8 cellular contexts compared by ENCODE assay signal in genomic region chr7:20778063-20778721, GRCh38.
DNase-seq lines count a peak whose midpoint lies in the region; ATAC-seq and TF ChIP-seq lines count a peak whose summit lies in the region.

No MANE protein-coding gene starts in this region.

- H3K9ac ChIP-seq in NT2/D1 (ENCODE audit: insufficient read length, low read depth), result peak overlapping the region; percentile 82

- no peaks in the 10 kb centered on the region for H3K4me1 ChIP-seq in NT2/D1 (ENCODE audit: insufficient read depth, insufficient read length)

- H3K9me3 Mint-ChIP-seq in nephron progenitor cell, result no peaks in the 10 kb centered on the region
- H3K9me3 Mint-ChIP-seq in effector memory CD8-positive, alpha-beta T cell, result peaks cover 0 to 9% of the 10 kb centered on the region in 2 donors

- peak overlapping the region; percentile 84 for H3K4me3 Mint-ChIP-seq in nephron progenitor cell
- no peak overlapping the region for H3K4me3 Mint-ChIP-seq in effector memory CD8-positive, alpha-beta T cell

- H3K27ac Mint-ChIP-seq in nephron progenitor cell, result no peak overlapping the region
- no peak overlapping the region for H3K27ac Mint-ChIP-seq in effector memory CD8-positive, alpha-beta T cell

- H3K27me3 Mint-ChIP-seq in nephron progenitor cell (ENCODE audit: low read depth, poor library complexity), result peaks cover 70% of the 10 kb centered on the region
- peaks cover 68 to 77% of the 10 kb centered on the region in 2 donors for H3K27me3 Mint-ChIP-seq in effector memory CD8-positive, alpha-beta T cell

- ATAC-seq in HG02623 (IDR thresholded peaks at IDR 0.05; ENCODE audit: unreplicated experiment), result peak; percentile 81
- no peak for ATAC-seq in effector memory CD8-positive, alpha-beta T cell (replicated peaks)

- DNase-seq in NCI-H2196 (lab: John Stamatoyannopoulos, UW; ENCODE audit: unreplicated experiment) (peak; percentile 19), NCI-H2196 treated with DMSO at 0.1 percent for 48 hours (lab: John Stamatoyannopoulos, UW; ENCODE audit: unreplicated experiment) (no peak), NT2/D1 (ENCODE audit: low read depth, low spot score) (no peak), epithelial cell of prostate (ENCODE audit: low read depth, low spot score) (no peak), nephron progenitor cell (peak; percentile 86)
- no peak for DNase-seq in effector memory CD8-positive, alpha-beta T cell
- DNase-seq in central memory CD4-positive, alpha-beta T cell, result no peak

- no peaks in the 10 kb centered on the region for H3K36me3 ChIP-seq in NT2/D1 (ENCODE audit: insufficient read depth, insufficient read length, low read length)

- peak overlapping the region; percentile 48 for H3K4me3 ChIP-seq in NT2/D1 (ENCODE audit: insufficient read length, low read depth)

- H3K27me3 ChIP-seq in NT2/D1 (ENCODE audit: insufficient read depth, insufficient read length), result peaks cover 77% of the 10 kb centered on the region

- peak overlapping the region; percentile 33 for H3K27ac ChIP-seq in epithelial cell of prostate

- H3K36me3 Mint-ChIP-seq in nephron progenitor cell (ENCODE audit: low read depth), result no peaks in the 10 kb centered on the region
- peaks cover 9% of the 10 kb centered on the region for H3K36me3 Mint-ChIP-seq in effector memory CD8-positive, alpha-beta T cell (ENCODE audit: insufficient read depth)

- TF ChIP-seq CTCF in nephron progenitor cell (IDR thresholded peaks at IDR 0.05), result peak; percentile 64

- peaks cover 70% of the 10 kb centered on the region for H3K4me1 Mint-ChIP-seq in nephron progenitor cell
- H3K4me1 Mint-ChIP-seq in effector memory CD8-positive, alpha-beta T cell (ENCODE audit: low read depth in 2 of 2), result peaks cover 5 to 7% of the 10 kb centered on the region in 2 donors

- H3K9me3 ChIP-seq in NT2/D1 (ENCODE audit: insufficient read depth, low read length), result no peaks in the 10 kb centered on the region

Comparison
In these comparisons a context has a peak if more than half of its experiments do, and no peak if none do; other contexts are left out.
1. DNase-seq: peak in NCI-H2196 (single experiment) and nephron progenitor cell (single experiment); none in NCI-H2196 treated with DMSO at 0.1 percent for 48 hours (single experiment), NT2/D1 (single experiment), epithelial cell of prostate (single experiment), effector memory CD8-positive, alpha-beta T cell (0 of 3) and central memory CD4-positive, alpha-beta T cell (single experiment).